ENCODE assay signal across 8 cellular contexts in genomic region chr3:193572426-193572908, GRCh38. TPM values are rescaled to one million over a fixed set of nuclear protein-coding genes. Genes with fewer than 3 reads are reported as not detected.
DNase-seq lines count a peak whose midpoint lies in the region; ATAC-seq, FAIRE-seq and TF ChIP-seq lines count a peak whose summit lies in the region.

No MANE protein-coding gene starts in this region.

- no peaks in the 10 kb centered on the region for H3K4me1 ChIP-seq in GM12878 (ENCODE audit: control insufficient read depth, insufficient read depth, low read length)

- H4K20me1 ChIP-seq in GM12878 (ENCODE audit: control insufficient read depth, insufficient read depth) = no peaks in the 10 kb centered on the region

- H3K9me3 ChIP-seq in GM12878 (replicated peaks; ENCODE audit: control insufficient read depth, insufficient read depth, low read length) = no peaks in the 10 kb centered on the region

- H3K9ac ChIP-seq in GM12878 (ENCODE audit: control insufficient read depth, insufficient read depth, low read length) = no peak overlapping the region

- TF ChIP-seq RAD21 in GM12878 (IDR thresholded peaks at IDR 0.05; ENCODE audit: insufficient read depth, low read depth, low read length) = peak; percentile 91

- ATAC-seq in GM18498 (IDR thresholded peaks at IDR 0.05; ENCODE audit: unreplicated experiment) (peak; percentile 87), HG02973 (IDR thresholded peaks at IDR 0.05; ENCODE audit: unreplicated experiment) (peak; percentile 83), GM12878 (peak; percentile 91)

- no peak overlapping the region for H3K4me2 ChIP-seq in GM12878 (ENCODE audit: control insufficient read depth, insufficient read depth)

- no peak overlapping the region for H3K4me3 ChIP-seq in GM12878

- RAD21 ChIA-PET in GM12878 (lab: Charles Lee; ENCODE audit: unreplicated experiment) = interaction anchor here (0.6 to 1.4 kb wide), 3 partner anchors 113 to 757 kb away, joined by 3 to 4 read pairs (median 3); no protein-coding TSS in a partner anchor

- intact Hi-C loops in GM12878 (cut with micrococcal nuclease; ENCODE audit: unreplicated experiment) = loop anchor here (1.0 to 10.0 kb wide), 6 partner anchors 111 to 1105 kb away; no protein-coding TSS in a partner anchor

- TF ChIP-seq CTCF in GM12878 (IDR thresholded peaks at IDR 0.05 in 2 of 3, conservative IDR thresholded peaks at IDR 0.05 in 1 of 3; ENCODE audit: control insufficient read depth in 2 of 3, extremely low read depth in 1 of 3, insufficient read depth in 1 of 3, low read depth in 3 of 3, low read length in 3 of 3) = peak; percentile 64 to 88 (median 79)

- no peaks in the 10 kb centered on the region for H3K79me2 ChIP-seq in GM12878 (ENCODE audit: control insufficient read depth, insufficient read depth, low read length)

- no peak overlapping the region for H3K27ac ChIP-seq in GM12878 (ENCODE audit: control insufficient read depth, insufficient read depth)

- H3K36me3 ChIP-seq in GM12878 (ENCODE audit: control insufficient read depth in 2 of 2, insufficient read depth in 2 of 2, low read length in 1 of 2) = no peaks in the 10 kb centered on the region

- H3K27me3 ChIP-seq in GM12878 (replicated peaks in 1 of 2; ENCODE audit: control insufficient read depth in 2 of 2, insufficient read depth in 2 of 2, low read length in 1 of 2) = no peaks in the 10 kb centered on the region

- WGBS in GM12878 (ENCODE audit: insufficient coverage, insufficient replicate concordance, low lambda C conversion rate, missing lambda C conversion rate) = 17% methylated on average over 10 of the region's 10 CpGs

- CTCF ChIA-PET in GM12878 (lab: Yijun Ruan, JAX) = interaction anchor here (0.6 to 2.7 kb wide), 18 partner anchors 9 to 1005 kb away, joined by 3 to 10 read pairs (median 4); no protein-coding TSS in a partner anchor

- in situ Hi-C loops in GM12878 (cut with MboI) = loop anchor here (5.0 to 10.0 kb wide), 4 partner anchors 110 to 1005 kb away; no protein-coding TSS in a partner anchor

- TF ChIP-seq EP300 in GM12878 (IDR thresholded peaks at IDR 0.05; ENCODE audit: borderline replicate concordance in 1 of 2, control insufficient read depth in 1 of 2, low read depth in 2 of 2, low read length in 2 of 2) = no peak

- TF ChIP-seq POLR2A in GM12878 (IDR thresholded peaks at IDR 0.05; ENCODE audit: low read depth, low read length) = no peak

- POLR2A ChIA-PET in GM12878 (lab: Charles Lee) = no interaction called here

- H2AFZ ChIP-seq in GM12878 (ENCODE audit: control insufficient read depth, low read depth, low read length) = no peak overlapping the region

- FAIRE-seq in A204.1 (lab: Jason Lieb, UNC) (peak; percentile 92), GM12878 (lab: Jason Lieb, UNC) (peak; percentile 99)

- peak; percentile 17 for DNase-seq in NCI-H187 treated with DMSO at 0.1 percent for 48 hours (lab: John Stamatoyannopoulos, UW)
- DNase-seq in T-helper 1 cell = peak in 4 of 5 donors; percentile 10 to 41 (median 24)
- no peak for DNase-seq in GM12878 (ENCODE audit: low read depth, low spot score)
- peak; percentile 68 for DNase-seq in iPS-NIHi11 (ENCODE audit: low spot score)
- DNase-seq in stimulated activated CD4-positive, alpha-beta T cell treated with anti-CD3 and anti-CD28 coated beads, Interleukin-15, amount 100 ng/mL, for 48 hours (ENCODE audit: low read depth in 2 of 2) = peak; percentile 20 to 36

- no TSS peak for BruUV-seq in GM12878 (replicated peaks; lab: Mats Ljungman, UMichigan)

- SMC1A ChIA-PET in GM12878 (lab: Charles Lee; ENCODE audit: uncharacterized antibody, unreplicated experiment) = interaction anchor here (0.6 to 1.9 kb wide), 8 partner anchors 12 to 1106 kb away, joined by 3 to 5 read pairs (median 4); no protein-coding TSS in a partner anchor

TF ChIP-seq in GM12878, 131 proteins besides CTCF, POLR2A, EP300 and RAD21:
- no peak for TF ChIP-seq POLR2AphosphoS2 (IDR thresholded peaks at IDR 0.05; ENCODE audit: low read depth, low read length)
- peak; percentile 79 for TF ChIP-seq SMC3 (IDR thresholded peaks at IDR 0.05; ENCODE audit: borderline replicate concordance, low read length)

RNA-seq across cellular contexts. Expression of gene ATP13A4, which starts 17.8 kb away (rescaled TPM):
- total RNA-seq in GM12878 (2013; cell fraction: nucleolus; rRNA removed) = 25.8 and 27.6 TPM in 2 replicates
- 0.49 and 1.4 TPM in 2 replicates for total RNA-seq in GM12878 (2014; rRNA removed)
- total RNA-seq in GM12878 (2014; rRNA removed; fragmentation: Illumina TruSeq; extraction: Trizol) = 0.78 and 1.3 TPM in 2 replicates
- total RNA-seq in GM12878 (2021) = 1.0 TPM in 2 replicates
- 0.45 TPM for polyA plus RNA-seq in GM12878 (2011; ENCODE audit: low read depth)
- polyA plus RNA-seq in GM12878 (2011; rRNA removed) = 1.7 and 1.9 TPM in 2 replicates
- polyA plus RNA-seq in GM12878 (2011; cell fraction: cytosol; rRNA removed) = 0.74 and 0.84 TPM in 2 replicates
- polyA plus RNA-seq in GM12878 (2011; cell fraction: nucleus; rRNA removed) = 4.2 and 5.0 TPM in 2 replicates
- 0.88 and 1.1 TPM in 2 replicates for polyA plus RNA-seq in GM12878 (2012)
- 1.00 and 1.2 TPM in 2 replicates for polyA plus RNA-seq in GM12878 (2014; fragmentation: Illumina TruSeq; extraction: Trizol)
- under 1 TPM; 0.29 to 0.75 TPM for polyA plus RNA-seq in GM12878 (2014; fragmentation: Nextera tagmentation; extraction: Ambion mirVana)
- polyA plus RNA-seq in GM12878 (2014; rRNA removed) = 0.37 and 1.1 TPM in 2 replicates
- under 1 TPM in 1 of 2 experiments, not detected in 1; 0.86 TPM for polyA plus RNA-seq in GM12878 (2016; fragmentation: Nextera tagmentation; extraction: Ambion mirVana)
- 3.1 and 5.3 TPM in 2 replicates for polyA minus RNA-seq in GM12878 (2011; rRNA and poly(A)+ RNA removed)
- 0.40 and 1.1 TPM in 2 replicates for polyA minus RNA-seq in GM12878 (2011; cell fraction: cytosol; rRNA and poly(A)+ RNA removed)
- 5.0 and 6.4 TPM in 2 replicates for polyA minus RNA-seq in GM12878 (2011; cell fraction: nucleus; rRNA and poly(A)+ RNA removed)

RNA-seq across cellular contexts. Expression of gene OPA1, which starts 20.5 kb away (rescaled TPM):
- 148 and 162 TPM in 2 replicates for total RNA-seq in GM12878 (2013; cell fraction: nucleolus; rRNA removed)
- total RNA-seq in GM12878 (2014; rRNA removed) = 56.0 and 69.6 TPM in 2 replicates
- 97.9 and 108 TPM in 2 replicates for total RNA-seq in GM12878 (2014; rRNA removed; fragmentation: Illumina TruSeq; extraction: Trizol)
- 73.7 and 82.1 TPM in 2 replicates for total RNA-seq in GM12878 (2021)
- polyA plus RNA-seq in GM12878 (2011; ENCODE audit: low read depth) = 21.2 TPM
- 76.2 and 99.1 TPM in 2 replicates for polyA plus RNA-seq in GM12878 (2011; rRNA removed)
- 21.3 and 21.4 TPM in 2 replicates for polyA plus RNA-seq in GM12878 (2011; cell fraction: cytosol; rRNA removed)
- 56.6 and 57.4 TPM in 2 replicates for polyA plus RNA-seq in GM12878 (2011; cell fraction: nucleus; rRNA removed)
- 20.7 and 31.2 TPM in 2 replicates for polyA plus RNA-seq in GM12878 (2012)
- polyA plus RNA-seq in GM12878 (2014; fragmentation: Illumina TruSeq; extraction: Trizol) = 82.6 and 85.2 TPM in 2 replicates
- 10 to 100 TPM; 14.7 to 22.1 TPM for polyA plus RNA-seq in GM12878 (2014; fragmentation: Nextera tagmentation; extraction: Ambion mirVana)
- 44.1 and 54.5 TPM in 2 replicates for polyA plus RNA-seq in GM12878 (2014; rRNA removed)
- polyA plus RNA-seq in GM12878 (2016; fragmentation: Nextera tagmentation; extraction: Ambion mirVana) = 10 to 100 TPM; 56.3 to 62.3 TPM
- polyA minus RNA-seq in GM12878 (2011; rRNA and poly(A)+ RNA removed) = 102 and 149 TPM in 2 replicates
- 38.0 and 58.4 TPM in 2 replicates for polyA minus RNA-seq in GM12878 (2011; cell fraction: cytosol; rRNA and poly(A)+ RNA removed)
- polyA minus RNA-seq in GM12878 (2011; cell fraction: nucleus; rRNA and poly(A)+ RNA removed) = 74.7 and 120 TPM in 2 replicates
